8 cellular contexts compared by ENCODE assay signal in the genomic region with DNA sequence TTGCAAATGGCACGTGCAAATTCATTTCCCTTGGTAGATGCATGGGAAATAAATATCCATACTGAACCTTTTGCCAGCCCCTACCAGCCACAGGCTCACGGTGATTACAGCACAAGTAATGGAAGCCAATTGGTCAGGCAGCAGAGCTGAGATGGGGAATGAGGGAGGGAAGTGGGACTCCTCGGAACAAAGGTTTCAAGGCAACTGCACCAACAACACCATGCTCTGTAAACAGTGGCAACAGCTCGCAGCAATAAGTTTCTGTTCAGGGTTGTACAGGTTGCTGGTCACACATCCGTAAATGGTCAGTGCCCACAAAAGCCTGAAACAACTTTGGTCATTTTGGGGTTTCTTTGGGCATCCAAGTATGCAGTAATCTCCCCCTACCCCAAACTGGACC.
"Had no signal": no experiment of that assay in that cellular context is flagged by ENCODE, and none has a peak within 500 bp of the region (broad histone marks: within the 10 kb centered on the region; RNA-seq: fewer than 3 reads in every experiment).

No MANE protein-coding gene starts in this region.

- ATAC-seq: GM23338, K562 had no signal

- H3K4me3 ChIP-seq: GM23338, K562 had no signal

- DNase-seq: H9, HCEC 1CT, KG1 had no signal

- H3K4me2 ChIP-seq: GM23338 had no signal

- H3K27ac ChIP-seq: HL-60 had no signal

- H2AFZ ChIP-seq: GM23338 had no signal

- FAIRE-seq: H1, H54, K562 had no signal
